8 cellular contexts compared by ENCODE assay signal in the genomic region with DNA sequence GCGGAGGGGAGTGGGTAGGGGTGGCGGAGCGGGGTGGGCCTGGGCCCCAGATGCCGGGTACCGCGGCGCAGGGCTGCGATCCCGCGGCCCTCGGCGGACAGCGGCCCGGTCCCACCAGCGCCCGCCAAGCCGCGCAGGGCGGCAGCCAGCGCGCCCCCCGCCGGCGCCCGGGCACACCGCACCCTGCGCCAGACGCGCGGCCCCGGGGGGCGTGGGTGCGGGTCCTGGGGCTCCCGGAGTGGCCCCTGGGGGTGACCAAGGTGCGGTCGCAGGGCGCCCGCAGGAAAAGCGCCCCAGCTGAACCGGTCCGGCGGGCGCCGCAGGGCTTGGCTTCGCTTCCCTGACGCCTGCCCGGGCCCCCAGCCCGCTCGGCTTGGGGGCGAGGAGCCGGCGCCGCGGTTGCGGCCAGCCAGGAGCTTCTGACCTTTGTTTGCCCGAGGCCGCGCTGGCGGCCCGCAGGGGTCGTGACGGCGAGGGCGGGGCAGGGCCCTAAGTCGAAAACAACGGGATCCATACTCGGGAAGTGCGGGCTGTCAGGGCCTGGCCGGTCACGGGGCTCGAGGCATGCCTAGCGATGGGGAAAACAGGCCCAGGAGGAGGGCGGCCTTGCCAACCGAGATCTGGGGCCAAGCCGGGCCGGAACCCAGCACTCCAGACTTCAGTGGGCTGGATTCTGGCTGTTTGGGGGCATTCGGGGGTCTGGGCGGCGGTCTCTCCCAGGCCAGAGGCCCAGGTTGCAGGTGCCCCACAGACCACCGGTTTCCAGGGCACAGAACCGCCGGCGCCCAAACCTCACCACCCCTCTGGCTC.
DNase-seq lines count a peak whose midpoint lies in the region; ATAC-seq and TF ChIP-seq lines count a peak whose summit lies in the region.

No MANE protein-coding gene starts in this region.

- ATAC-seq in GM19035 (IDR thresholded peaks at IDR 0.05; ENCODE audit: unreplicated experiment): peak; percentile 36
- ATAC-seq in HG03439 (IDR thresholded peaks at IDR 0.05; ENCODE audit: unreplicated experiment): peak; percentile 29
- ATAC-seq in stimulated activated memory B cell treated with anti-CD40 and anti-IgM and Interleukin-4, amounts not matched to agents 10 μg/mL and 1 μg/mL and 100 μg/mL, for 72 hours: peak; percentile 67

- no peak overlapping the region for H3K9ac ChIP-seq in iPS-20b (ENCODE audit: low read depth, low read length)

- no peaks in the 10 kb centered on the region for H3K9me3 ChIP-seq in iPS-20b (ENCODE audit: insufficient read depth, low read depth, low read length)

- H3K4me3 ChIP-seq in astrocyte of the cerebellum (ENCODE audit: low read depth, low read length) (peak overlapping the region; percentile 67), iPS-20b (ENCODE audit: low read length) (peak overlapping the region; percentile 54; the same call in 1 of the 2 replicates)

- H3K27me3 ChIP-seq in iPS-20b (ENCODE audit: insufficient read depth, low read length): peaks cover 53% of the 10 kb centered on the region

- peak overlapping the region; percentile 50 for H3K4me3 Mint-ChIP-seq in stimulated activated memory B cell treated with anti-CD40 and anti-IgM and Interleukin-4, amounts not matched to agents 10 μg/mL and 1 μg/mL and 100 μg/mL, for 72 hours

- DNase-seq in CMK (ENCODE audit: low read depth) (peak; percentile 45), astrocyte of the cerebellum (ENCODE audit: low read depth) (no peak), AG08395 (ENCODE audit: low spot score) (no peak), NCI-H2171 treated with DMSO at 0.1 percent for 48 hours (lab: John Stamatoyannopoulos, UW) (no peak)

- TF ChIP-seq CTCF in astrocyte of the cerebellum (IDR thresholded peaks at IDR 0.05; ENCODE audit: low read depth, low read length, missing control alignments): peak; percentile 4

- in situ Hi-C loops in astrocyte of the cerebellum (cut with HindIII; ENCODE audit: low sequenced_read_pairs): no loop called here

- H3K9me3 Mint-ChIP-seq in stimulated activated memory B cell treated with anti-CD40 and anti-IgM and Interleukin-4, amounts not matched to agents 10 μg/mL and 1 μg/mL and 100 μg/mL, for 72 hours: no peaks in the 10 kb centered on the region

- no peak overlapping the region for H3K27ac Mint-ChIP-seq in stimulated activated memory B cell treated with anti-CD40 and anti-IgM and Interleukin-4, amounts not matched to agents 10 μg/mL and 1 μg/mL and 100 μg/mL, for 72 hours

- H3K36me3 Mint-ChIP-seq in stimulated activated memory B cell treated with anti-CD40 and anti-IgM and Interleukin-4, amounts not matched to agents 10 μg/mL and 1 μg/mL and 100 μg/mL, for 72 hours: peaks cover 12% of the 10 kb centered on the region

- no peaks in the 10 kb centered on the region for H3K27me3 Mint-ChIP-seq in stimulated activated memory B cell treated with anti-CD40 and anti-IgM and Interleukin-4, amounts not matched to agents 10 μg/mL and 1 μg/mL and 100 μg/mL, for 72 hours

- H3K27ac ChIP-seq in iPS-20b (ENCODE audit: low read length): no peak overlapping the region

- H3K36me3 ChIP-seq in iPS-20b (ENCODE audit: insufficient read depth, low read depth, low read length): peaks cover 9% of the 10 kb centered on the region; the same call in 1 of the 2 replicates

- peaks cover 46% of the 10 kb centered on the region for H3K4me1 Mint-ChIP-seq in stimulated activated memory B cell treated with anti-CD40 and anti-IgM and Interleukin-4, amounts not matched to agents 10 μg/mL and 1 μg/mL and 100 μg/mL, for 72 hours

- no peaks in the 10 kb centered on the region for H3K4me1 ChIP-seq in iPS-20b (ENCODE audit: insufficient read depth, low read length)
